In genomic region chr4:36303430-36304137, GRCh38 we compare ENCODE assay signal across 10 cellular contexts. TPM values are rescaled to one million over a fixed set of nuclear protein-coding genes. Genes with fewer than 3 reads are reported as not detected.
DNase-seq lines count a peak whose midpoint lies in the region; ATAC-seq and TF ChIP-seq lines count a peak whose summit lies in the region.
"Had no signal": no experiment of that assay in that cellular context is flagged by ENCODE, and none has a peak within 500 bp of the region (broad histone marks: within the 10 kb centered on the region; RNA-seq: fewer than 3 reads in every experiment).

No MANE protein-coding gene starts in this region.

- H3K4me1 ChIP-seq in lower lobe of right lung (no peaks in the 10 kb centered on the region), esophagus muscularis mucosa (no peaks in the 10 kb centered on the region)
- H3K4me1 ChIP-seq in CD8-positive, alpha-beta memory T cell (ENCODE audit: insufficient read depth, low read length), result no peaks in the 10 kb centered on the region

- H3K36me3 Mint-ChIP-seq in CD8-positive, alpha-beta memory T cell, result peaks cover 0 to 10% (median 2%) of the 10 kb centered on the region in 3 donors
- H3K36me3 Mint-ChIP-seq: WTC11 had no signal

- H3K4me3 ChIP-seq in lower lobe of right lung (no peak overlapping the region), esophagus muscularis mucosa (no peak overlapping the region)
- no peak overlapping the region for H3K4me3 ChIP-seq in CD8-positive, alpha-beta memory T cell (ENCODE audit: low read length)
- H3K4me3 ChIP-seq: heart right ventricle had no signal

- WGBS in esophagus muscularis mucosa, result 62% methylated on average over 3 of the region's 3 CpGs

- no peaks in the 10 kb centered on the region for H3K27me3 ChIP-seq in lower lobe of right lung (ENCODE audit: low read depth)
- no peaks in the 10 kb centered on the region for H3K27me3 ChIP-seq in CD8-positive, alpha-beta memory T cell (ENCODE audit: insufficient read depth, low read length, poor library complexity, severe bottlenecking)
- no peaks in the 10 kb centered on the region for H3K27me3 ChIP-seq in esophagus muscularis mucosa
- H3K27me3 ChIP-seq: heart right ventricle had no signal

- intact Hi-C loops in lower lobe of right lung (cut with DNase I), result no loop called here
- intact Hi-C loops in esophagus muscularis mucosa (cut with DNase I), result no loop called here

- no peaks in the 10 kb centered on the region for H3K9me3 Mint-ChIP-seq in CD8-positive, alpha-beta memory T cell
- H3K9me3 Mint-ChIP-seq: WTC11 had no signal

- peak; percentile 96 for ATAC-seq in GM18907 (IDR thresholded peaks at IDR 0.05; ENCODE audit: unreplicated experiment)
- ATAC-seq in HG02571 (IDR thresholded peaks at IDR 0.05; ENCODE audit: unreplicated experiment), result peak; percentile 75
- peak; percentile 78 for ATAC-seq in HG03558 (IDR thresholded peaks at IDR 0.05; ENCODE audit: extremely low read depth, unreplicated experiment)
- peak; percentile 57 to 72 for ATAC-seq in lower lobe of right lung
- ATAC-seq: heart right ventricle, WTC11 had no signal

- H3K27ac Mint-ChIP-seq in CD8-positive, alpha-beta memory T cell, result peak overlapping the region in 1 of 8 donors; percentile 37
- H3K27ac Mint-ChIP-seq: WTC11 had no signal

- DNase-seq in lower lobe of right lung, result no peak
- DNase-seq in HCEC 1CT, result no peak
- DNase-seq in CD8-positive, alpha-beta memory T cell, result no peak
- no peak for DNase-seq in activated CD4-positive, alpha-beta T cell treated with anti-CD3 and anti-CD28 coated beads for 48 hours
- DNase-seq in esophagus muscularis mucosa (ENCODE audit: extremely low spot score), result no peak
- DNase-seq: heart right ventricle had no signal

- H3K4me3 Mint-ChIP-seq in CD8-positive, alpha-beta memory T cell, result no peak overlapping the region
- H3K4me3 Mint-ChIP-seq: WTC11 had no signal

- TF ChIP-seq CTCF in lower lobe of right lung (IDR thresholded peaks at IDR 0.05) (no peak), esophagus muscularis mucosa (IDR thresholded peaks at IDR 0.05) (no peak)

- H3K36me3 ChIP-seq in lower lobe of right lung (no peaks in the 10 kb centered on the region), esophagus muscularis mucosa (no peaks in the 10 kb centered on the region)
- no peaks in the 10 kb centered on the region for H3K36me3 ChIP-seq in CD8-positive, alpha-beta memory T cell (ENCODE audit: insufficient read depth, low read length)
- H3K36me3 ChIP-seq: heart right ventricle had no signal

- no peak for TF ChIP-seq EP300 in esophagus muscularis mucosa (IDR thresholded peaks at IDR 0.05)

- TF ChIP-seq POLR2A in esophagus muscularis mucosa (IDR thresholded peaks at IDR 0.05; ENCODE audit: low read depth), result no peak

- H3K27ac ChIP-seq in lower lobe of right lung (no peak overlapping the region), esophagus muscularis mucosa (replicated peaks in 1 of 4) (no peak overlapping the region)
- H3K27ac ChIP-seq in CD8-positive, alpha-beta memory T cell (ENCODE audit: low read depth, low read length), result no peak overlapping the region

- H3K27me3 Mint-ChIP-seq in CD8-positive, alpha-beta memory T cell, result no peaks in the 10 kb centered on the region

- POLR2A ChIA-PET in CD8-positive, alpha-beta memory T cell (lab: Charles Lee), result no interaction called here

- no peaks in the 10 kb centered on the region for H3K9me3 ChIP-seq in lower lobe of right lung
- H3K9me3 ChIP-seq in CD8-positive, alpha-beta memory T cell (ENCODE audit: low read length), result no peaks in the 10 kb centered on the region
- no peaks in the 10 kb centered on the region for H3K9me3 ChIP-seq in esophagus muscularis mucosa
- H3K9me3 ChIP-seq: heart right ventricle had no signal

- CTCF ChIA-PET in CD8-positive, alpha-beta memory T cell (lab: Charles Lee), result no interaction called here

- peaks cover 12 to 32% (median 25%) of the 10 kb centered on the region in 3 donors for H3K4me1 Mint-ChIP-seq in CD8-positive, alpha-beta memory T cell
- H3K4me1 Mint-ChIP-seq: WTC11 had no signal

RNA-seq across cellular contexts. Expression of gene DTHD1, which starts 22.2 kb away (rescaled TPM):
- 8.0 TPM for total RNA-seq in lower lobe of right lung
- total RNA-seq in CD8-positive, alpha-beta memory T cell, result 1 to 10 TPM; 3.3 to 3.5 TPM
- polyA plus RNA-seq in CD8-positive, alpha-beta memory T cell, result 5.9 TPM
- total RNA-seq in esophagus muscularis mucosa, result under 1 TPM in 2 of 4 donors, not detected in 2; 0.26 to 0.66 TPM
- total RNA-seq: WTC11 had no signal
- polyA plus RNA-seq: heart right ventricle had no signal

RNA-seq across cellular contexts. Expression of gene ARAP2, which starts 59.3 kb away (rescaled TPM):
- 74.5 TPM for total RNA-seq in lower lobe of right lung
- total RNA-seq in CD8-positive, alpha-beta memory T cell, result 10 to 100 TPM; 49.7 to 49.9 TPM
- polyA plus RNA-seq in CD8-positive, alpha-beta memory T cell, result 44.2 TPM
- total RNA-seq in esophagus muscularis mucosa, result 10 to 100 TPM in 1 of 4 donors, 1 to 10 TPM in 3; 7.5 to 21.0 (median 7.9) TPM
